ENCODE assay signal across 22 cellular contexts in the genomic region with DNA sequence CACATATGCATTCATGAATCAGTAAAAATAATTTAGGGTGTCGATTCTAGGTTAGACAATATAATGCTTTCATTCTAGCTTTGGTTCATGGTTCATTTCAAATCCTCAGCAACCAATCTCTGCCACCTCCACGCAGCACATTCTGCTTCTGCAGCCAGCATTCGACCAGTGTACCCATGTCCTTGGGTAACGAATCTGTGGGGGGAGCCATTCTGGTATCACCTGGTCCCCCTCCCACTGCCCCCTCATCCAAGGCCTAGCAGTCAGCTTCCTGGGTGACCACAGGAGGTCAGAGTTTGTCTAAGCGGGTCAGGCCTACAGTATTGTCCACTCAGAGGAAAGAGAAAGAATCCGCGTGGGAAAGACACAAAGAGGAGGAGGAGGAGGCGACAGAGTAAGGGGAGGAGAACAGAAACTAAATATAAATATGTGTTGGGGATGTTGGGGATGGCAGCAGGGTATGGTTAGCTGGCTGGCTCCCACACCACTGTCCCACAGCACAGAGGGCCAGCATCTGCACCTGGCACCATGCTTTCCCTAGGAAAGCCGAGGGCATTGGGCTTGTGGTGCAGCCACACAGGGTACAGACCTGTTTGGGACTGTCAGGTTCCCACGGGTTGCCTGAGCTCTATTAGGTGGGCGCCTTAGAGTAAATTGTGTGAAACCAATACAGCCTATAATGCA. TPM values are rescaled to one million over a fixed set of nuclear protein-coding genes. Genes with fewer than 3 reads are reported as not detected.
A peak's percentile ranks its signal among the peaks of the same experiment; 100 is the strongest.
DNase-seq lines count a peak whose midpoint lies in the region; ATAC-seq, FAIRE-seq and TF ChIP-seq lines count a peak whose summit lies in the region.
"Had no signal": no experiment of that assay in that cellular context is flagged by ENCODE, and none has a peak within 500 bp of the region (broad histone marks: within the 10 kb centered on the region; RNA-seq: fewer than 3 reads in every experiment).

No MANE protein-coding gene starts in this region.

- H3K4me2 ChIP-seq in astrocyte (ENCODE audit: low read length), result no peak overlapping the region
- H3K4me2 ChIP-seq: A549 had no signal

- no peaks in the 10 kb centered on the region for H3K79me2 ChIP-seq in astrocyte (ENCODE audit: insufficient read depth, low read length)

- H3K4me3 ChIP-seq in astrocyte (ENCODE audit: insufficient read depth, low read depth, low read length) (no peak overlapping the region), mucosa of descending colon (no peak overlapping the region)
- H3K4me3 ChIP-seq: A549, psoas muscle, suprapubic skin had no signal

- H3K36me3 Mint-ChIP-seq in activated naive CD8-positive, alpha-beta T cell, result no peaks in the 10 kb centered on the region
- H3K36me3 Mint-ChIP-seq in activated naive CD8-positive, alpha-beta T cell treated with anti-CD3 and anti-CD28 coated beads for 36 hours, result no peaks in the 10 kb centered on the region
- H3K36me3 Mint-ChIP-seq in astrocyte (ENCODE audit: low read depth, unreplicated experiment), result peaks cover 2% of the 10 kb centered on the region
- H3K36me3 Mint-ChIP-seq: activated naive CD4-positive, alpha-beta T cell treated with anti-CD3 and anti-CD28 coated beads, Interleukin-2, amount 50 U/mL, for 72 hours had no signal

- no peak for DNase-seq in activated naive CD8-positive, alpha-beta T cell treated with anti-CD3 and anti-CD28 coated beads for 36 hours
- DNase-seq in astrocyte (ENCODE audit: low read depth) (no peak), mucosa of descending colon (peak in 2 of 3 donors; percentile 15 to 16), urothelium cell line (ENCODE audit: low spot score) (no peak), retina (no peak)
- DNase-seq in effector CD4-positive, alpha-beta T cell, result no peak
- DNase-seq: activated CD4-positive, alpha-beta T cell treated with anti-CD3 and anti-CD28 coated beads, Interleukin-2, amount 50 U/mL, for 48 hours; activated T-cell treated with anti-CD3 and anti-CD28 coated beads, Interleukin-2, amount 50 U/mL, for 1 hour; foreskin melanocyte; NCI-H1436; NCI-H774 had no signal

- H3K27ac ChIP-seq in astrocyte (ENCODE audit: low read depth, low read length), result no peak overlapping the region
- H3K27ac ChIP-seq: A549, C4-2B, psoas muscle, suprapubic skin had no signal

- ATAC-seq in mucosa of descending colon, result no peak
- ATAC-seq in HG03439 (IDR thresholded peaks at IDR 0.05; ENCODE audit: unreplicated experiment), result no peak
- ATAC-seq: A549; activated naive CD4-positive, alpha-beta T cell treated with anti-CD3 and anti-CD28 coated beads, Interleukin-2, amount 50 U/mL, for 72 hours; psoas muscle had no signal

- H3K9me3 Mint-ChIP-seq in activated naive CD8-positive, alpha-beta T cell (ENCODE audit: low read depth), result no peaks in the 10 kb centered on the region
- H3K9me3 Mint-ChIP-seq in activated naive CD8-positive, alpha-beta T cell treated with anti-CD3 and anti-CD28 coated beads for 36 hours, result no peaks in the 10 kb centered on the region
- H3K9me3 Mint-ChIP-seq in astrocyte (ENCODE audit: unreplicated experiment), result peaks cover 1% of the 10 kb centered on the region
- H3K9me3 Mint-ChIP-seq: activated naive CD4-positive, alpha-beta T cell treated with anti-CD3 and anti-CD28 coated beads, Interleukin-2, amount 50 U/mL, for 72 hours had no signal

- FAIRE-seq in astrocyte (lab: Jason Lieb, UNC) (no peak), urothelium cell line (lab: Jason Lieb, UNC) (peak; percentile 83)
- FAIRE-seq: A549 had no signal

- peak overlapping the region; percentile 60 for H3K4me3 Mint-ChIP-seq in activated naive CD8-positive, alpha-beta T cell
- H3K4me3 Mint-ChIP-seq in activated naive CD8-positive, alpha-beta T cell treated with anti-CD3 and anti-CD28 coated beads for 36 hours, result no peak overlapping the region
- H3K4me3 Mint-ChIP-seq in astrocyte (ENCODE audit: unreplicated experiment), result no peak overlapping the region

- H3K4me1 ChIP-seq in astrocyte (ENCODE audit: insufficient read depth, low read length) (peaks cover 22% of the 10 kb centered on the region), mucosa of descending colon (ENCODE audit: low read depth) (peaks cover 14% of the 10 kb centered on the region)
- H3K4me1 ChIP-seq: A549 had no signal

- TF ChIP-seq CTCF in astrocyte (IDR thresholded peaks at IDR 0.05; ENCODE audit: insufficient read depth, low read depth, low read length) (no peak), mucosa of descending colon (IDR thresholded peaks at IDR 0.05) (no peak)

- H3K36me3 ChIP-seq in astrocyte (ENCODE audit: insufficient read depth, low read length) (no peaks in the 10 kb centered on the region), mucosa of descending colon (ENCODE audit: low read depth) (no peaks in the 10 kb centered on the region)
- H3K36me3 ChIP-seq: suprapubic skin had no signal

- H2AFZ ChIP-seq in astrocyte (ENCODE audit: low read depth, low read length), result no peak overlapping the region

- peaks cover 7% of the 10 kb centered on the region for H3K4me1 Mint-ChIP-seq in activated naive CD8-positive, alpha-beta T cell (ENCODE audit: low read depth)
- peaks cover 3% of the 10 kb centered on the region for H3K4me1 Mint-ChIP-seq in activated naive CD8-positive, alpha-beta T cell treated with anti-CD3 and anti-CD28 coated beads for 36 hours
- peaks cover 14% of the 10 kb centered on the region for H3K4me1 Mint-ChIP-seq in astrocyte (ENCODE audit: low read depth, unreplicated experiment)

- H3K9ac ChIP-seq in astrocyte (ENCODE audit: low read length), result no peak overlapping the region

- H3K27ac Mint-ChIP-seq in activated naive CD8-positive, alpha-beta T cell, result no peak overlapping the region
- H3K27ac Mint-ChIP-seq in activated naive CD8-positive, alpha-beta T cell treated with anti-CD3 and anti-CD28 coated beads for 36 hours, result no peak overlapping the region
- H3K27ac Mint-ChIP-seq in astrocyte (ENCODE audit: unreplicated experiment), result peak overlapping the region; percentile 29
- H3K27ac Mint-ChIP-seq: activated naive CD4-positive, alpha-beta T cell treated with anti-CD3 and anti-CD28 coated beads, Interleukin-2, amount 50 U/mL, for 72 hours had no signal

- intact Hi-C loops in mucosa of descending colon (cut with DNase I, micrococcal nuclease), result no loop called here

- H3K9me3 ChIP-seq in astrocyte (ENCODE audit: insufficient read depth, low read depth, low read length) (no peaks in the 10 kb centered on the region), mucosa of descending colon (no peaks in the 10 kb centered on the region)
- H3K9me3 ChIP-seq: A549, psoas muscle, suprapubic skin had no signal

- no peaks in the 10 kb centered on the region for H4K20me1 ChIP-seq in astrocyte (ENCODE audit: insufficient read depth, low read length)

- H3K27me3 ChIP-seq in astrocyte (ENCODE audit: insufficient read depth, low read length), result peaks cover 31% of the 10 kb centered on the region

- peaks cover 11% of the 10 kb centered on the region for H3K27me3 Mint-ChIP-seq in activated naive CD8-positive, alpha-beta T cell
- peaks cover 41% of the 10 kb centered on the region for H3K27me3 Mint-ChIP-seq in activated naive CD8-positive, alpha-beta T cell treated with anti-CD3 and anti-CD28 coated beads for 36 hours
- H3K27me3 Mint-ChIP-seq in astrocyte (ENCODE audit: low read depth, unreplicated experiment), result peaks cover 54% of the 10 kb centered on the region

RNA-seq across cellular contexts. Expression of a gene that starts 12.1 kb away (rescaled TPM):
- under 1 TPM; 0.18 to 0.35 TPM for total RNA-seq in activated naive CD8-positive, alpha-beta T cell treated with anti-CD3 and anti-CD28 coated beads for 36 hours
- total RNA-seq in astrocyte, result 0.38 and 1.1 TPM in 2 replicates
- 1 to 10 TPM in 2 of 3 donors, under 1 TPM in 1; 0.98 to 3.1 (median 2.7) TPM for total RNA-seq in mucosa of descending colon
- total RNA-seq: dermis blood vessel endothelial cell had no signal

RNA-seq across cellular contexts. Expression of a gene that starts 32.0 kb away (rescaled TPM):
- not detected for total RNA-seq in activated naive CD8-positive, alpha-beta T cell treated with anti-CD3 and anti-CD28 coated beads for 36 hours
- total RNA-seq in astrocyte (not detected in 2 replicates), mucosa of descending colon (under 1 TPM in 1 of 3 donors, not detected in 2; 0.25 TPM)
- total RNA-seq: activated naive CD4-positive, alpha-beta T cell treated with anti-CD3 and anti-CD28 coated beads, Interleukin-2, amount 50 U/mL, for 72 hours; dermis blood vessel endothelial cell; epithelial cell of proximal tubule; liver; myocyte; psoas muscle; suprapubic skin had no signal

RNA-seq across cellular contexts. Expression of a gene that starts 56.8 kb away (rescaled TPM):
- 10 to 100 TPM; 40.8 to 43.6 TPM for total RNA-seq in activated naive CD8-positive, alpha-beta T cell treated with anti-CD3 and anti-CD28 coated beads for 36 hours
- total RNA-seq in astrocyte (1.7 and 3.7 TPM in 2 replicates), mucosa of descending colon (10 to 100 TPM in 2 of 3 donors, 1 to 10 TPM in 1; 9.9 to 21.8 (median 17.4) TPM)

Comparison
In these comparisons a context has a peak if more than half of its experiments do, and no peak if none do; other contexts are left out.
1. DNase-seq: peak in mucosa of descending colon (2 of 3); none in activated naive CD8-positive, alpha-beta T cell treated with anti-CD3 and anti-CD28 coated beads for 36 hours (single experiment), astrocyte (single experiment), urothelium cell line (single experiment), effector CD4-positive, alpha-beta T cell (single experiment) and retina (single experiment).